ENCODE assay signal across 20 cellular contexts in the genomic region with DNA sequence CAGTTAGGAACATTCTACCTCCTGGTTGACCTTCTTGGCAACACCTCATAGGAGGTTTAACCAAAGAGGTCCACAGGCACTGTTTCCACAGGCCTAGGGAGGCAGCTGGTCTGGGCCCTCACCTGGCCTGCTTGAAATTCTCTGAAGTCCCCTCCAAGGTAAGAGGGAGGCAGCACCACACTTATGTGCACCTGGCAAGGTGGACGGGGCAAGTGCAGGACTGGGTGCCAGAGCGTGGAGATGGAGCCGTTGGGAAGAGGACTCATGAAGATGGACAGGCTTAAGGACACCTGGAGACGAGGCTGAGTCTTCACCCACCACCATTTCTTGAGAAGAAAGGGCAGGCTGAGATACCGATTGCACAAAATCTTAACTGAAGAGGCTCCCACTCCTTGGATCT. TPM values are rescaled to one million over a fixed set of nuclear protein-coding genes. Genes with fewer than 3 reads are reported as not detected.
DNase-seq lines count a peak whose midpoint lies in the region; ATAC-seq and TF ChIP-seq lines count a peak whose summit lies in the region.
"Had no signal": no experiment of that assay in that cellular context is flagged by ENCODE, and none has a peak within 500 bp of the region (broad histone marks: within the 10 kb centered on the region; RNA-seq: fewer than 3 reads in every experiment).

No MANE protein-coding gene starts in this region.

- H3K4me3 ChIP-seq in heart right ventricle (no peak overlapping the region), neural progenitor cell (no peak overlapping the region), spleen (no peak overlapping the region), SK-N-SH (ENCODE audit: low read depth in 2 of 2, low read length in 1 of 2) (no peak overlapping the region), gastrocnemius medialis (no peak overlapping the region)
- H3K4me3 ChIP-seq: BLaER1, HAP-1 had no signal

- peak overlapping the region; percentile 50 for H3K4me3 Mint-ChIP-seq in neural progenitor cell
- H3K4me3 Mint-ChIP-seq: CD4-positive, alpha-beta memory T cell had no signal

- WGBS in heart right ventricle, 2 donors = 74 to 79% methylated on average over 5 of the region's 5 CpGs
- 65 to 87% (median 74%) methylated on average over 5 of the region's 5 CpGs for WGBS in spleen, 5 donors
- 31% methylated on average over 5 of the region's 5 CpGs for WGBS in SK-N-SH (ENCODE audit: low lambda C conversion rate)

- in situ Hi-C loops in gastrocnemius medialis (cut with MboI; ENCODE audit: low sequenced_read_pairs in 4 of 4) = no loop called here

- peak; percentile 70 for DNase-seq in cardiac septum (ENCODE audit: low spot score)
- DNase-seq in heart right ventricle = no peak
- DNase-seq in cerebellar cortex (ENCODE audit: low spot score) = peak; percentile 4
- no peak for DNase-seq in neural progenitor cell (ENCODE audit: low spot score)
- DNase-seq in spleen = peak; percentile 43
- no peak for DNase-seq in SK-N-SH
- DNase-seq in DMS79 treated with DMSO at 0.1 percent for 48 hours (lab: John Stamatoyannopoulos, UW) = no peak
- DNase-seq in gastrocnemius medialis = no peak
- DNase-seq: Calu3; CD4-positive, alpha-beta memory T cell; DND-41; EL had no signal

- peaks cover 3% of the 10 kb centered on the region for H3K9me3 Mint-ChIP-seq in neural progenitor cell

- H3K36me3 Mint-ChIP-seq in neural progenitor cell = no peaks in the 10 kb centered on the region
- H3K36me3 Mint-ChIP-seq: CD4-positive, alpha-beta memory T cell had no signal

- H2AFZ ChIP-seq in neural progenitor cell (replicated peaks) = no peak overlapping the region
- H2AFZ ChIP-seq in SK-N-SH (ENCODE audit: low read depth) = no peak overlapping the region

- TF ChIP-seq RAD21 in SK-N-SH (IDR thresholded peaks at IDR 0.05; ENCODE audit: low read length) = no peak

- ATAC-seq in heart right ventricle = no peak
- no peak for ATAC-seq in gastrocnemius medialis

- H3K36me3 ChIP-seq in heart right ventricle (no peaks in the 10 kb centered on the region), neural progenitor cell (no peaks in the 10 kb centered on the region), spleen (no peaks in the 10 kb centered on the region), SK-N-SH (replicated peaks in 1 of 2; ENCODE audit: control insufficient read depth in 1 of 2, insufficient read depth in 2 of 2, low read length in 1 of 2) (no peaks in the 10 kb centered on the region), gastrocnemius medialis (no peaks in the 10 kb centered on the region)
- H3K36me3 ChIP-seq: BLaER1, HAP-1 had no signal

- H3F3A ChIP-seq in neural progenitor cell (ENCODE audit: low read depth) = peaks cover 7% of the 10 kb centered on the region
- H3F3A ChIP-seq in SK-N-SH (replicated peaks; ENCODE audit: insufficient read depth) = no peaks in the 10 kb centered on the region

- TF ChIP-seq POLR2A in spleen (IDR thresholded peaks at IDR 0.05) = no peak
- TF ChIP-seq POLR2A in gastrocnemius medialis (IDR thresholded peaks at IDR 0.05) = no peak

- H3K27ac ChIP-seq in heart right ventricle (no peak overlapping the region), neural progenitor cell (no peak overlapping the region), spleen (no peak overlapping the region), SK-N-SH (ENCODE audit: low read depth in 2 of 2, low read length in 1 of 2) (no peak overlapping the region), gastrocnemius medialis (no peak overlapping the region)
- H3K27ac ChIP-seq: BLaER1, HL-60 had no signal

- H3K4me1 ChIP-seq in heart right ventricle (peaks cover 0 to 5% (median 0%) of the 10 kb centered on the region in 9 donors), neural progenitor cell (peaks cover 14% of the 10 kb centered on the region), spleen (peaks cover 0 to 11% (median 0%) of the 10 kb centered on the region in 6 donors), SK-N-SH (ENCODE audit: control insufficient read depth in 1 of 2, insufficient read depth in 2 of 2, low read depth in 1 of 2, low read length in 1 of 2) (no peaks in the 10 kb centered on the region; a peak in 1 of 4 replicates), gastrocnemius medialis (no peaks in the 10 kb centered on the region)
- H3K4me1 ChIP-seq: HAP-1 had no signal

- intact Hi-C loops in cardiac septum (cut with DNase I) = loop anchor here (1.0 to 2.0 kb wide), 2 partner anchors 69 to 165 kb away; a partner anchor contains a TSS
- intact Hi-C loops in heart right ventricle (cut with DNase I) = loop anchor here in 9 of 10 donors (1.0 to 5.0 kb wide), 8 partner anchors 69 to 221 kb away; a partner anchor contains a TSS
- intact Hi-C loops in spleen (cut with DNase I; ENCODE audit: low total_unique reads) = loop anchor here (2.0 kb wide), 1 partner anchor 67 kb away; no protein-coding TSS in a partner anchor
- intact Hi-C loops in gastrocnemius medialis (cut with DNase I; ENCODE audit: low total_unique reads) = loop anchor here (1.0 kb wide), 1 partner anchor 69 kb away; no protein-coding TSS in a partner anchor

- peaks cover 20 to 78% (median 69%) of the 10 kb centered on the region in 7 donors for H3K27me3 ChIP-seq in heart right ventricle
- peaks cover 58% of the 10 kb centered on the region for H3K27me3 ChIP-seq in neural progenitor cell
- H3K27me3 ChIP-seq in spleen (replicated peaks in 1 of 7) = peaks cover 2 to 86% (median 33%) of the 10 kb centered on the region in 7 donors
- peaks cover 40% of the 10 kb centered on the region for H3K27me3 ChIP-seq in SK-N-SH (ENCODE audit: insufficient read depth)
- H3K27me3 ChIP-seq in gastrocnemius medialis = peaks cover 56 to 74% (median 69%) of the 10 kb centered on the region in 3 donors

- H3K9me2 ChIP-seq in SK-N-SH = no peaks in the 10 kb centered on the region

- POLR2A ChIA-PET in SK-N-SH (lab: Yijun Ruan, JAX) = no interaction called here

- H4K20me1 ChIP-seq in neural progenitor cell (ENCODE audit: low read depth) = peaks cover 30% of the 10 kb centered on the region
- H4K20me1 ChIP-seq in SK-N-SH (ENCODE audit: insufficient read depth) = peaks cover 1% of the 10 kb centered on the region; the same call in 1 of the 2 replicates

- H3K9ac ChIP-seq in neural progenitor cell (no peak overlapping the region), SK-N-SH (no peak overlapping the region)
- H3K9ac ChIP-seq: BLaER1 had no signal

- CTCF ChIA-PET in SK-N-SH (lab: Yijun Ruan, JAX) = interaction anchor here (0.7 to 3.2 kb wide), 31 partner anchors 8 to 332 kb away, joined by 3 to 42 read pairs (median 5); no protein-coding TSS in a partner anchor

- H3K9me3 ChIP-seq in heart right ventricle = no peaks in the 10 kb centered on the region
- no peaks in the 10 kb centered on the region for H3K9me3 ChIP-seq in neural progenitor cell (ENCODE audit: low read depth)
- no peaks in the 10 kb centered on the region for H3K9me3 ChIP-seq in spleen
- no peaks in the 10 kb centered on the region for H3K9me3 ChIP-seq in SK-N-SH
- no peaks in the 10 kb centered on the region for H3K9me3 ChIP-seq in gastrocnemius medialis
- H3K9me3 ChIP-seq: BLaER1, HAP-1 had no signal

- TF ChIP-seq CTCF in heart right ventricle (IDR thresholded peaks at IDR 0.05) (no peak), neural progenitor cell (IDR thresholded peaks at IDR 0.05) (no peak), spleen (IDR thresholded peaks at IDR 0.05 in 8 of 11, conservative IDR thresholded peaks at IDR 0.05 in 3 of 11) (no peak), SK-N-SH (IDR thresholded peaks at IDR 0.05) (no peak), gastrocnemius medialis (IDR thresholded peaks at IDR 0.05 in 4 of 5, conservative IDR thresholded peaks at IDR 0.05 in 1 of 5) (no peak)

- H3K79me2 ChIP-seq in neural progenitor cell (ENCODE audit: low read depth) (no peaks in the 10 kb centered on the region), SK-N-SH (ENCODE audit: insufficient read depth) (no peaks in the 10 kb centered on the region)

- H3K4me2 ChIP-seq in neural progenitor cell (no peak overlapping the region), SK-N-SH (no peak overlapping the region)
- H3K4me2 ChIP-seq: BLaER1 had no signal

- TF ChIP-seq EP300 in SK-N-SH (IDR thresholded peaks at IDR 0.05; ENCODE audit: borderline replicate concordance in 1 of 2, low read depth in 1 of 2, low read length in 1 of 2) = no peak

- H3K27ac Mint-ChIP-seq in neural progenitor cell = no peak overlapping the region

- peaks cover 51% of the 10 kb centered on the region for H3K27me3 Mint-ChIP-seq in neural progenitor cell (ENCODE audit: insufficient read depth, low read depth)

- peaks cover 29% of the 10 kb centered on the region for H3K4me1 Mint-ChIP-seq in neural progenitor cell
- H3K4me1 Mint-ChIP-seq: CD14-positive monocyte had no signal

TF ChIP-seq in SK-N-SH, 30 proteins besides CTCF, POLR2A, EP300 and RAD21 (continues in another document):
- TF ChIP-seq TCF12 (IDR thresholded peaks at IDR 0.05) = no peak
- no peak for TF ChIP-seq GABPA (IDR thresholded peaks at IDR 0.05; ENCODE audit: low read depth)
- TF ChIP-seq, protein P1, sequence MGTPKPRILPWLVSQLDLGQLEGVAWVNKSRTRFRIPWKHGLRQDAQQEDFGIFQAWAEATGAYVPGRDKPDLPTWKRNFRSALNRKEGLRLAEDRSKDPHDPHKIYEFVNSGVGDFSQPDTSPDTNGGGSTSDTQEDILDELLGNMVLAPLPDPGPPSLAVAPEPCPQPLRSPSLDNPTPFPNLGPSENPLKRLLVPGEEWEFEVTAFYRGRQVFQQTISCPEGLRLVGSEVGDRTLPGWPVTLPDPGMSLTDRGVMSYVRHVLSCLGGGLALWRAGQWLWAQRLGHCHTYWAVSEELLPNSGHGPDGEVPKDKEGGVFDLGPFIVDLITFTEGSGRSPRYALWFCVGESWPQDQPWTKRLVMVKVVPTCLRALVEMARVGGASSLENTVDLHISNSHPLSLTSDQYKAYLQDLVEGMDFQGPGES (IDR thresholded peaks at IDR 0.05; ENCODE audit: low read depth, low read length) = no peak
- TF ChIP-seq EZH2phosphoT487 (IDR thresholded peaks at IDR 0.05; ENCODE audit: borderline replicate concordance, low read depth) = no peak
- TF ChIP-seq POLR2AphosphoS5 (IDR thresholded peaks at IDR 0.05; ENCODE audit: low read depth, low read length) = no peak
- TF ChIP-seq SMC3 (IDR thresholded peaks at IDR 0.05; ENCODE audit: low read depth, low read length) = no peak
- no peak for TF ChIP-seq YY1 (IDR thresholded peaks at IDR 0.05; ENCODE audit: low read depth)
- TF ChIP-seq, protein P2, sequence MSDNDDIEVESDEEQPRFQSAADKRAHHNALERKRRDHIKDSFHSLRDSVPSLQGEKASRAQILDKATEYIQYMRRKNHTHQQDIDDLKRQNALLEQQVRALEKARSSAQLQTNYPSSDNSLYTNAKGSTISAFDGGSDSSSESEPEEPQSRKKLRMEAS (IDR thresholded peaks at IDR 0.05; ENCODE audit: low read depth) = no peak

RNA-seq across cellular contexts. Expression of a gene that starts 6.6 kb away (rescaled TPM):
- not detected for total RNA-seq in cardiac septum
- not detected for total RNA-seq in heart right ventricle
- not detected for polyA plus RNA-seq in heart right ventricle
- total RNA-seq in neural progenitor cell (ENCODE audit: low replicate concordance) = 1.0 and 3.1 TPM in 2 replicates
- not detected for total RNA-seq in spleen
- not detected for polyA plus RNA-seq in spleen
- polyA plus RNA-seq in SK-N-SH (2012; rRNA removed) = not detected in 2 replicates
- not detected in 2 replicates for polyA plus RNA-seq in SK-N-SH (2012; cell fraction: cytosol; rRNA removed)
- polyA plus RNA-seq in SK-N-SH (2012; cell fraction: nucleus; rRNA removed) = not detected in 2 replicates
- total RNA-seq in gastrocnemius medialis = not detected
- total RNA-seq: A673; Calu3; CD4-positive, alpha-beta memory T cell; H4; HT1080 had no signal
- polyA plus RNA-seq: AG04450; CD14-positive monocyte; CD4-positive, alpha-beta memory T cell had no signal

Comparison
In these comparisons a context has a peak if more than half of its experiments do, and no peak if none do; other contexts are left out.
1. DNase-seq: peak in cardiac septum (single experiment), cerebellar cortex (single experiment) and spleen (single experiment); none in heart right ventricle (0 of 2), neural progenitor cell (single experiment), SK-N-SH (single experiment), DMS79 treated with DMSO at 0.1 percent for 48 hours (single experiment) and gastrocnemius medialis (0 of 2).